18 cellular contexts compared by ENCODE assay signal in genomic region chr12:54859502-54859901, GRCh38. TPM values are rescaled to one million over a fixed set of nuclear protein-coding genes. Genes with fewer than 3 reads are reported as not detected.
A peak's percentile ranks its signal among the peaks of the same experiment; 100 is the strongest.
DNase-seq lines count a peak whose midpoint lies in the region; TF ChIP-seq lines count a peak whose summit lies in the region.
"Had no signal": no experiment of that assay in that cellular context is flagged by ENCODE, and none has a peak within 500 bp of the region (broad histone marks: within the 10 kb centered on the region; RNA-seq: fewer than 3 reads in every experiment).

No MANE protein-coding gene starts in this region.

- H3K4me1 Mint-ChIP-seq in endodermal cell: peaks cover 20% of the 10 kb centered on the region
- H3K4me1 Mint-ChIP-seq in CD4-positive, alpha-beta memory T cell: no peaks in the 10 kb centered on the region
- H3K4me1 Mint-ChIP-seq: CD8-positive, alpha-beta memory T cell had no signal

- DNase-seq in mammary epithelial cell (no peak), breast epithelium (ENCODE audit: low spot score in 2 of 2) (no peak), endodermal cell (peak; percentile 57), iPS-NIHi7 (ENCODE audit: extremely low spot score) (peak; percentile 21), GM19240 (ENCODE audit: insufficient read length, low spot score) (no peak), GM10266 (ENCODE audit: extremely low spot score) (no peak)
- DNase-seq in activated CD4-positive, alpha-beta T cell treated with anti-CD3 and anti-CD28 coated beads, Interleukin-2, amount 50 U/mL, for 1 hour: no peak
- no peak for DNase-seq in CD4-positive, alpha-beta memory T cell
- DNase-seq: Caco-2; CD8-positive, alpha-beta memory T cell; DND-41; GF-D8 had no signal

- no peaks in the 10 kb centered on the region for H3K27me3 ChIP-seq in mammary epithelial cell (ENCODE audit: insufficient read depth, low read length)
- no peaks in the 10 kb centered on the region for H3K27me3 ChIP-seq in breast epithelium
- H3K27me3 ChIP-seq in endodermal cell (ENCODE audit: control insufficient read depth, insufficient read depth, low read length, poor library complexity, severe bottlenecking): no peaks in the 10 kb centered on the region
- no peaks in the 10 kb centered on the region for H3K27me3 ChIP-seq in CD4-positive, alpha-beta memory T cell (ENCODE audit: insufficient read depth, low read length)

- no peak overlapping the region for H3K4me2 ChIP-seq in mammary epithelial cell (ENCODE audit: insufficient read depth, low read depth, low read length)

- in situ Hi-C loops in mammary epithelial cell (cut with MboI; ENCODE audit: low sequenced_read_pairs in 2 of 2): loop anchor here in 1 of 2 donors (5.0 to 10.0 kb wide), 2 partner anchors 75 to 93 kb away; no protein-coding TSS in a partner anchor

- no peaks in the 10 kb centered on the region for H3K4me1 ChIP-seq in mammary epithelial cell (ENCODE audit: insufficient read depth, low read length)
- no peaks in the 10 kb centered on the region for H3K4me1 ChIP-seq in breast epithelium
- H3K4me1 ChIP-seq in endodermal cell (ENCODE audit: control insufficient read depth, insufficient read depth, low read length): peaks cover 3% of the 10 kb centered on the region
- no peaks in the 10 kb centered on the region for H3K4me1 ChIP-seq in CD4-positive, alpha-beta memory T cell (ENCODE audit: insufficient read depth, low read length)
- H3K4me1 ChIP-seq: Caco-2 had no signal

- no peak for TF ChIP-seq POLR2A in breast epithelium (IDR thresholded peaks at IDR 0.05)

- H3K36me3 ChIP-seq in mammary epithelial cell (ENCODE audit: insufficient read depth, low read length) (no peaks in the 10 kb centered on the region), breast epithelium (no peaks in the 10 kb centered on the region), endodermal cell (ENCODE audit: control insufficient read depth, insufficient read depth, low read length) (no peaks in the 10 kb centered on the region)
- H3K36me3 ChIP-seq in CD4-positive, alpha-beta memory T cell (ENCODE audit: insufficient read depth, low read length): no peaks in the 10 kb centered on the region

- H3K27ac ChIP-seq in mammary epithelial cell (ENCODE audit: insufficient read depth, low read depth, low read length): no peak overlapping the region
- no peak overlapping the region for H3K27ac ChIP-seq in breast epithelium
- H3K27ac ChIP-seq in endodermal cell (ENCODE audit: low read depth, low read length): no peak overlapping the region
- no peak overlapping the region for H3K27ac ChIP-seq in CD4-positive, alpha-beta memory T cell (ENCODE audit: low read depth, low read length)
- H3K27ac ChIP-seq: 22Rv1 had no signal

- no peaks in the 10 kb centered on the region for H3K36me3 Mint-ChIP-seq in endodermal cell (ENCODE audit: low read depth)
- no peaks in the 10 kb centered on the region for H3K36me3 Mint-ChIP-seq in CD4-positive, alpha-beta memory T cell
- H3K36me3 Mint-ChIP-seq: CD14-positive monocyte; CD8-positive, alpha-beta memory T cell had no signal

- H3K9me3 ChIP-seq in mammary epithelial cell (replicated peaks; ENCODE audit: insufficient read depth, low read length) (no peaks in the 10 kb centered on the region), breast epithelium (no peaks in the 10 kb centered on the region), endodermal cell (ENCODE audit: control insufficient read depth, low read length) (peaks cover 6% of the 10 kb centered on the region)
- no peaks in the 10 kb centered on the region for H3K9me3 ChIP-seq in CD4-positive, alpha-beta memory T cell (ENCODE audit: control insufficient read depth in 1 of 2, low read length in 2 of 2)
- H3K9me3 ChIP-seq: Caco-2 had no signal

- BruUV-seq in mammary epithelial cell (replicated peaks; lab: Mats Ljungman, UMichigan): no TSS peak

- dilution Hi-C loops in mammary epithelial cell (cut with HindIII; ENCODE audit: low sequenced_read_pairs): loop anchor here (5.0 kb wide), 1 partner anchor 103 kb away; no protein-coding TSS in a partner anchor

- H3K4me3 ChIP-seq in mammary epithelial cell (replicated peaks in 1 of 3; ENCODE audit: insufficient read depth in 1 of 3, low read depth in 2 of 3, low read length in 3 of 3): no peak overlapping the region
- no peak overlapping the region for H3K4me3 ChIP-seq in breast epithelium
- H3K4me3 ChIP-seq in endodermal cell (ENCODE audit: low read length): peak overlapping the region; percentile 36
- H3K4me3 ChIP-seq in CD4-positive, alpha-beta memory T cell (ENCODE audit: low read length in 2 of 2): no peak overlapping the region

- intact Hi-C loops in mammary epithelial cell (cut with micrococcal nuclease) (no loop called here), breast epithelium (cut with DNase I; ENCODE audit: low total_unique reads) (no loop called here)
- intact Hi-C loops in CD4-positive, alpha-beta memory T cell (cut with micrococcal nuclease): no loop called here

- no peak overlapping the region for H3K27ac Mint-ChIP-seq in endodermal cell
- no peak overlapping the region for H3K27ac Mint-ChIP-seq in CD4-positive, alpha-beta memory T cell
- H3K27ac Mint-ChIP-seq: CD8-positive, alpha-beta memory T cell had no signal

- no peaks in the 10 kb centered on the region for H4K20me1 ChIP-seq in mammary epithelial cell (ENCODE audit: insufficient read depth, low read length)

- H3K79me2 ChIP-seq in mammary epithelial cell (ENCODE audit: insufficient read depth, low read length): no peaks in the 10 kb centered on the region

- no peak for TF ChIP-seq CTCF in mammary epithelial cell (conservative IDR thresholded peaks at IDR 0.05 in 1 of 2, IDR thresholded peaks at IDR 0.05 in 1 of 2; ENCODE audit: extremely low read depth in 1 of 2, insufficient read depth in 1 of 2, low read depth in 1 of 2, low read length in 2 of 2)
- TF ChIP-seq CTCF in breast epithelium (IDR thresholded peaks at IDR 0.05): no peak
- no peak for TF ChIP-seq CTCF in endodermal cell (conservative IDR thresholded peaks at IDR 0.05)
- TF ChIP-seq CTCF in GM10266 (IDR thresholded peaks at IDR 0.05; ENCODE audit: control insufficient read depth, insufficient read depth, low read depth, missing control alignments): no peak

- peaks cover 5% of the 10 kb centered on the region for H3K27me3 Mint-ChIP-seq in endodermal cell (ENCODE audit: insufficient read depth)
- peaks cover 4 to 10% of the 10 kb centered on the region in 2 donors for H3K27me3 Mint-ChIP-seq in CD4-positive, alpha-beta memory T cell

- POLR2A ChIA-PET in CD4-positive, alpha-beta memory T cell (lab: Charles Lee; ENCODE audit: partially characterized antibody): no interaction called here

- CTCF ChIA-PET in mammary epithelial cell (lab: Charles Lee; ENCODE audit: low non-redundant PET): no interaction called here
- CTCF ChIA-PET in CD4-positive, alpha-beta memory T cell (lab: Charles Lee; ENCODE audit: partially characterized antibody): interaction anchor here (2.0 to 3.0 kb wide), 2 partner anchors 75 to 212 kb away, joined by 5 to 13 read pairs; no protein-coding TSS in a partner anchor

- no peak overlapping the region for H3K9ac ChIP-seq in mammary epithelial cell (ENCODE audit: insufficient read depth, low read length)
- H3K9ac ChIP-seq in endodermal cell (ENCODE audit: extremely low read depth, low read length, poor library complexity, severe bottlenecking): no peak overlapping the region

- 71% methylated on average over 4 of the region's 4 CpGs for WGBS in mammary epithelial cell (ENCODE audit: low coverage, missing lambda C conversion rate)
- 76% methylated on average over 4 of the region's 4 CpGs; no CpG with 5 or more reads in 1 of the 2 experiments for WGBS in endodermal cell (ENCODE audit: insufficient coverage in 1 of 2, insufficient read length in 1 of 2), 2 experiments

- peak overlapping the region; percentile 38 for H2AFZ ChIP-seq in mammary epithelial cell (ENCODE audit: low read depth, low read length)

- no peaks in the 10 kb centered on the region for H3K9me3 Mint-ChIP-seq in endodermal cell
- peaks cover 0 to 3% (median 0%) of the 10 kb centered on the region in 8 donors for H3K9me3 Mint-ChIP-seq in CD4-positive, alpha-beta memory T cell
- H3K9me3 Mint-ChIP-seq: CD8-positive, alpha-beta memory T cell had no signal

- no peak overlapping the region for H3K4me3 Mint-ChIP-seq in endodermal cell
- no peak overlapping the region for H3K4me3 Mint-ChIP-seq in CD4-positive, alpha-beta memory T cell
- H3K4me3 Mint-ChIP-seq: CD14-positive monocyte; CD8-positive, alpha-beta memory T cell had no signal

RNA-seq across cellular contexts. Expression of gene MUCL1, which starts 5.2 kb away (rescaled TPM):
- not detected for total RNA-seq in mammary epithelial cell
- 1.7 TPM for polyA plus RNA-seq in mammary epithelial cell
- not detected for polyA minus RNA-seq in mammary epithelial cell
- 1,000 to 10,000 TPM in 1 of 3 donors, 10 to 100 TPM in 1, 1 to 10 TPM in 1; 3.4 to 4,156 (median 95.6) TPM for total RNA-seq in breast epithelium
- total RNA-seq in endodermal cell: not detected
- polyA plus RNA-seq in endodermal cell (2013, experiment 1 of 2): not detected
- polyA plus RNA-seq in endodermal cell (2013, experiment 2 of 2): not detected
- total RNA-seq in CD4-positive, alpha-beta memory T cell: not detected
- not detected for polyA plus RNA-seq in CD4-positive, alpha-beta memory T cell
- total RNA-seq: A673; Caco-2; CD8-positive, alpha-beta memory T cell; H4; HepG2 had no signal
- polyA plus RNA-seq: BJ; CD14-positive monocyte; CD8-positive, alpha-beta memory T cell; HepG2 had no signal

Comparison
In these comparisons a context has a peak if more than half of its experiments do, and no peak if none do; other contexts are left out.
1. DNase-seq: peak in endodermal cell (single experiment) and iPS-NIHi7 (single experiment); none in mammary epithelial cell (single experiment), breast epithelium (0 of 2), GM19240 (single experiment), activated CD4-positive, alpha-beta T cell treated with anti-CD3 and anti-CD28 coated beads, Interleukin-2, amount 50 U/mL, for 1 hour (single experiment), CD4-positive, alpha-beta memory T cell (0 of 5) and GM10266 (single experiment).